Comparison of ENCODE assay signal across 1 cellular context in the genomic region with DNA sequence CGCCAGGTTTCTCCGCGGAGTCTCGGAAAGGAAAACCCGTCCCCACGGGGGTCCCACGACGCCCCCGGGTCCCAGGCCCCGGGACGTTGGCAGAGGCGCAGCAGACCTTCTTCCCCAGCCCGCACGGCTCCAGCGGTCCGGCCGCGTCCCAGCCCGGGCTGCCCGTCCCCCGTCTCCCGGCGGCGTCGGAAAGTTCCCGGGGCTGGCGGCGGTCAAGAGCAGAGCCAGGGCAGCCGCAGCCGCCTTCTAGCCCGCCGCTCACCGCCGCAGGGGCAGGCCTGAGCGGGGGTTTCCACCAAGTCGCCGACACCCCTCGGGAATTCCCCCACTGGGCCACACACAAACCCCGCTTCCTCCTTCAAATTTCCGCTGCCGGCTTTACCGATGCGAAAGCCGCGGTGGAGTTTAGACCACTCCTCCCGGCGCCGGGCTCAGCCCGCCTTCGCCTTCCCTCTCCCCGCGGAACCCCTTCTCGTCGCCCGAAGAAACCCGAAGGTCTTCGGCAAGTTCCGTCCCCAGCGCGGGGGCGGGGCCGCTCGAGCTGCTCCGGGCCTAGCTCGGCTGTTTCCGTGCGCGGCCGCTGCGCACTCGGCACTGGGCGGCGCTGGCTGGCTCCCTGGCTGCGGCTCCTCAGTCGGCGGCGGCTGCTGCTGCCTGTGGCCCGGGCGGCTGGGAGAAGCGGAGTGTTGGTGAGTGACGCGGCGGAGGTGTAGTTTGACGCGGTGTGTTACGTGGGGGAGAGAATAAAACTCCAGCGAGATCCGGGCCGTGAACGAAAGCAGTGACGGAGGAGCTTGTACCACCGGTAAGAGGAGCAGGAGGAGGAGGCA.
TF ChIP-seq lines count a peak whose summit lies in the region.

A gene (plus strand): TSS at position 633 of the 830 bp plus-strand sequence. CDS start 25,674 bp downstream, outside the sequence.

TF ChIP-seq in H1, 55 proteins besides CTCF, POLR2A, EP300 and RAD21:
- TF ChIP-seq SIN3A (conservative IDR thresholded peaks at IDR 0.05 in 1 of 2, IDR thresholded peaks at IDR 0.05 in 1 of 2; ENCODE audit: low read depth in 1 of 2, low read length in 2 of 2) = peak in 1 of 2 experiments; percentile 54; a peak in 1 of 4 replicates
- TF ChIP-seq MAFK (IDR thresholded peaks at IDR 0.05; ENCODE audit: low read depth, low read length) = no peak
- TF ChIP-seq SIRT6 (IDR thresholded peaks at IDR 0.05; ENCODE audit: low read length) = no peak
- no peak for TF ChIP-seq RXRA (IDR thresholded peaks at IDR 0.05; ENCODE audit: insufficient read depth, low read depth, low read length)
- no peak for TF ChIP-seq YY1 (IDR thresholded peaks at IDR 0.05; ENCODE audit: low read depth, low read length)
- TF ChIP-seq CBX5 (IDR thresholded peaks at IDR 0.05; ENCODE audit: low read depth, low read length) = no peak
- TF ChIP-seq JUN (IDR thresholded peaks at IDR 0.05; ENCODE audit: low read depth, low read length) = no peak
- peak; percentile 92 for TF ChIP-seq CREB1 (IDR thresholded peaks at IDR 0.05)
- peak; percentile 67; the same call in 1 of the 2 replicates for TF ChIP-seq EGR1 (IDR thresholded peaks at IDR 0.05; ENCODE audit: borderline replicate concordance, low read depth, low read length)
- TF ChIP-seq EZH2 (IDR thresholded peaks at IDR 0.05; ENCODE audit: low read depth, low read length, severe bottlenecking) = no peak
- peak; percentile 96 for TF ChIP-seq PHF8 (conservative IDR thresholded peaks at IDR 0.05; ENCODE audit: low read depth, low read length)
- no peak; the same call in 1 of the 2 replicates for TF ChIP-seq CHD1 (IDR thresholded peaks at IDR 0.05; ENCODE audit: low read depth, low read length)
- TF ChIP-seq SP4 (IDR thresholded peaks at IDR 0.05; ENCODE audit: low read length) = no peak; the same call in 1 of the 2 replicates
- TF ChIP-seq SP1 (IDR thresholded peaks at IDR 0.05; ENCODE audit: low read depth, low read length) = no peak
- no peak for TF ChIP-seq CHD2 (IDR thresholded peaks at IDR 0.05; ENCODE audit: low read length)
- no peak for TF ChIP-seq SIX5 (IDR thresholded peaks at IDR 0.05; ENCODE audit: low read depth, low read length)
- TF ChIP-seq, protein P1, sequence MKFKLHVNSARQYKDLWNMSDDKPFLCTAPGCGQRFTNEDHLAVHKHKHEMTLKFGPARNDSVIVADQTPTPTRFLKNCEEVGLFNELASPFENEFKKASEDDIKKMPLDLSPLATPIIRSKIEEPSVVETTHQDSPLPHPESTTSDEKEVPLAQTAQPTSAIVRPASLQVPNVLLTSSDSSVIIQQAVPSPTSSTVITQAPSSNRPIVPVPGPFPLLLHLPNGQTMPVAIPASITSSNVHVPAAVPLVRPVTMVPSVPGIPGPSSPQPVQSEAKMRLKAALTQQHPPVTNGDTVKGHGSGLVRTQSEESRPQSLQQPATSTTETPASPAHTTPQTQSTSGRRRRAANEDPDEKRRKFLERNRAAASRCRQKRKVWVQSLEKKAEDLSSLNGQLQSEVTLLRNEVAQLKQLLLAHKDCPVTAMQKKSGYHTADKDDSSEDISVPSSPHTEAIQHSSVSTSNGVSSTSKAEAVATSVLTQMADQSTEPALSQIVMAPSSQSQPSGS (IDR thresholded peaks at IDR 0.05; ENCODE audit: low read length) = no peak
- TF ChIP-seq GABPA (IDR thresholded peaks at IDR 0.05; ENCODE audit: borderline replicate concordance, insufficient read depth, low read length) = no peak
- no peak for TF ChIP-seq NRF1 (IDR thresholded peaks at IDR 0.05; ENCODE audit: low read depth, low read length)
- TF ChIP-seq, protein P2, sequence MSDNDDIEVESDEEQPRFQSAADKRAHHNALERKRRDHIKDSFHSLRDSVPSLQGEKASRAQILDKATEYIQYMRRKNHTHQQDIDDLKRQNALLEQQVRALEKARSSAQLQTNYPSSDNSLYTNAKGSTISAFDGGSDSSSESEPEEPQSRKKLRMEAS (IDR thresholded peaks at IDR 0.05) = no peak; the same call in 1 of the 2 replicates
- TF ChIP-seq, protein P3, sequence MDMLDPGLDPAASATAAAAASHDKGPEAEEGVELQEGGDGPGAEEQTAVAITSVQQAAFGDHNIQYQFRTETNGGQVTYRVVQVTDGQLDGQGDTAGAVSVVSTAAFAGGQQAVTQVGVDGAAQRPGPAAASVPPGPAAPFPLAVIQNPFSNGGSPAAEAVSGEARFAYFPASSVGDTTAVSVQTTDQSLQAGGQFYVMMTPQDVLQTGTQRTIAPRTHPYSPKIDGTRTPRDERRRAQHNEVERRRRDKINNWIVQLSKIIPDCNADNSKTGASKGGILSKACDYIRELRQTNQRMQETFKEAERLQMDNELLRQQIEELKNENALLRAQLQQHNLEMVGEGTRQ (IDR thresholded peaks at IDR 0.05; ENCODE audit: low read length) = no peak
- peak; percentile 79 for TF ChIP-seq ASH2L (IDR thresholded peaks at IDR 0.05; ENCODE audit: low read length)
- TF ChIP-seq RNF2 (IDR thresholded peaks at IDR 0.05; ENCODE audit: borderline replicate concordance, low read depth, low read length, missing control alignments, poor library complexity, severe bottlenecking) = no peak
- TF ChIP-seq TBP (IDR thresholded peaks at IDR 0.05; ENCODE audit: low read depth, low read length) = peak; percentile 88
- TF ChIP-seq, protein P4, sequence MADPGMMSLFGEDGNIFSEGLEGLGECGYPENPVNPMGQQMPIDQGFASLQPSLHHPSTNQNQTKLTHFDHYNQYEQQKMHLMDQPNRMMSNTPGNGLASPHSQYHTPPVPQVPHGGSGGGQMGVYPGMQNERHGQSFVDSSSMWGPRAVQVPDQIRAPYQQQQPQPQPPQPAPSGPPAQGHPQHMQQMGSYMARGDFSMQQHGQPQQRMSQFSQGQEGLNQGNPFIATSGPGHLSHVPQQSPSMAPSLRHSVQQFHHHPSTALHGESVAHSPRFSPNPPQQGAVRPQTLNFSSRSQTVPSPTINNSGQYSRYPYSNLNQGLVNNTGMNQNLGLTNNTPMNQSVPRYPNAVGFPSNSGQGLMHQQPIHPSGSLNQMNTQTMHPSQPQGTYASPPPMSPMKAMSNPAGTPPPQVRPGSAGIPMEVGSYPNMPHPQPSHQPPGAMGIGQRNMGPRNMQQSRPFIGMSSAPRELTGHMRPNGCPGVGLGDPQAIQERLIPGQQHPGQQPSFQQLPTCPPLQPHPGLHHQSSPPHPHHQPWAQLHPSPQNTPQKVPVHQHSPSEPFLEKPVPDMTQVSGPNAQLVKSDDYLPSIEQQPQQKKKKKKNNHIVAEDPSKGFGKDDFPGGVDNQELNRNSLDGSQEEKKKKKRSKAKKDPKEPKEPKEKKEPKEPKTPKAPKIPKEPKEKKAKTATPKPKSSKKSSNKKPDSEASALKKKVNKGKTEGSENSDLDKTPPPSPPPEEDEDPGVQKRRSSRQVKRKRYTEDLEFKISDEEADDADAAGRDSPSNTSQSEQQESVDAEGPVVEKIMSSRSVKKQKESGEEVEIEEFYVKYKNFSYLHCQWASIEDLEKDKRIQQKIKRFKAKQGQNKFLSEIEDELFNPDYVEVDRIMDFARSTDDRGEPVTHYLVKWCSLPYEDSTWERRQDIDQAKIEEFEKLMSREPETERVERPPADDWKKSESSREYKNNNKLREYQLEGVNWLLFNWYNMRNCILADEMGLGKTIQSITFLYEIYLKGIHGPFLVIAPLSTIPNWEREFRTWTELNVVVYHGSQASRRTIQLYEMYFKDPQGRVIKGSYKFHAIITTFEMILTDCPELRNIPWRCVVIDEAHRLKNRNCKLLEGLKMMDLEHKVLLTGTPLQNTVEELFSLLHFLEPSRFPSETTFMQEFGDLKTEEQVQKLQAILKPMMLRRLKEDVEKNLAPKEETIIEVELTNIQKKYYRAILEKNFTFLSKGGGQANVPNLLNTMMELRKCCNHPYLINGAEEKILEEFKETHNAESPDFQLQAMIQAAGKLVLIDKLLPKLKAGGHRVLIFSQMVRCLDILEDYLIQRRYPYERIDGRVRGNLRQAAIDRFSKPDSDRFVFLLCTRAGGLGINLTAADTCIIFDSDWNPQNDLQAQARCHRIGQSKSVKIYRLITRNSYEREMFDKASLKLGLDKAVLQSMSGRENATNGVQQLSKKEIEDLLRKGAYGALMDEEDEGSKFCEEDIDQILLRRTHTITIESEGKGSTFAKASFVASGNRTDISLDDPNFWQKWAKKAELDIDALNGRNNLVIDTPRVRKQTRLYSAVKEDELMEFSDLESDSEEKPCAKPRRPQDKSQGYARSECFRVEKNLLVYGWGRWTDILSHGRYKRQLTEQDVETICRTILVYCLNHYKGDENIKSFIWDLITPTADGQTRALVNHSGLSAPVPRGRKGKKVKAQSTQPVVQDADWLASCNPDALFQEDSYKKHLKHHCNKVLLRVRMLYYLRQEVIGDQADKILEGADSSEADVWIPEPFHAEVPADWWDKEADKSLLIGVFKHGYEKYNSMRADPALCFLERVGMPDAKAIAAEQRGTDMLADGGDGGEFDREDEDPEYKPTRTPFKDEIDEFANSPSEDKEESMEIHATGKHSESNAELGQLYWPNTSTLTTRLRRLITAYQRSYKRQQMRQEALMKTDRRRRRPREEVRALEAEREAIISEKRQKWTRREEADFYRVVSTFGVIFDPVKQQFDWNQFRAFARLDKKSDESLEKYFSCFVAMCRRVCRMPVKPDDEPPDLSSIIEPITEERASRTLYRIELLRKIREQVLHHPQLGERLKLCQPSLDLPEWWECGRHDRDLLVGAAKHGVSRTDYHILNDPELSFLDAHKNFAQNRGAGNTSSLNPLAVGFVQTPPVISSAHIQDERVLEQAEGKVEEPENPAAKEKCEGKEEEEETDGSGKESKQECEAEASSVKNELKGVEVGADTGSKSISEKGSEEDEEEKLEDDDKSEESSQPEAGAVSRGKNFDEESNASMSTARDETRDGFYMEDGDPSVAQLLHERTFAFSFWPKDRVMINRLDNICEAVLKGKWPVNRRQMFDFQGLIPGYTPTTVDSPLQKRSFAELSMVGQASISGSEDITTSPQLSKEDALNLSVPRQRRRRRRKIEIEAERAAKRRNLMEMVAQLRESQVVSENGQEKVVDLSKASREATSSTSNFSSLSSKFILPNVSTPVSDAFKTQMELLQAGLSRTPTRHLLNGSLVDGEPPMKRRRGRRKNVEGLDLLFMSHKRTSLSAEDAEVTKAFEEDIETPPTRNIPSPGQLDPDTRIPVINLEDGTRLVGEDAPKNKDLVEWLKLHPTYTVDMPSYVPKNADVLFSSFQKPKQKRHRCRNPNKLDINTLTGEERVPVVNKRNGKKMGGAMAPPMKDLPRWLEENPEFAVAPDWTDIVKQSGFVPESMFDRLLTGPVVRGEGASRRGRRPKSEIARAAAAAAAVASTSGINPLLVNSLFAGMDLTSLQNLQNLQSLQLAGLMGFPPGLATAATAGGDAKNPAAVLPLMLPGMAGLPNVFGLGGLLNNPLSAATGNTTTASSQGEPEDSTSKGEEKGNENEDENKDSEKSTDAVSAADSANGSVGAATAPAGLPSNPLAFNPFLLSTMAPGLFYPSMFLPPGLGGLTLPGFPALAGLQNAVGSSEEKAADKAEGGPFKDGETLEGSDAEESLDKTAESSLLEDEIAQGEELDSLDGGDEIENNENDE (IDR thresholded peaks at IDR 0.05; ENCODE audit: insufficient replicate concordance, low read length) = no peak
- TF ChIP-seq POU5F1 (IDR thresholded peaks at IDR 0.05; ENCODE audit: low read depth, low read length) = no peak
- TF ChIP-seq HDAC6 (IDR thresholded peaks at IDR 0.05; ENCODE audit: low read depth, low read length) = no peak
- no peak for TF ChIP-seq BRCA1 (IDR thresholded peaks at IDR 0.05; ENCODE audit: low read depth, low read length)
- TF ChIP-seq CBX8 (IDR thresholded peaks at IDR 0.05; ENCODE audit: borderline replicate concordance, low read depth, low read length) = no peak
- TF ChIP-seq, protein P5, sequence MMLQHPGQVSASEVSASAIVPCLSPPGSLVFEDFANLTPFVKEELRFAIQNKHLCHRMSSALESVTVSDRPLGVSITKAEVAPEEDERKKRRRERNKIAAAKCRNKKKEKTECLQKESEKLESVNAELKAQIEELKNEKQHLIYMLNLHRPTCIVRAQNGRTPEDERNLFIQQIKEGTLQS (IDR thresholded peaks at IDR 0.05; ENCODE audit: insufficient read depth, low read depth, low read length) = no peak
- TF ChIP-seq BCL11A (IDR thresholded peaks at IDR 0.05; ENCODE audit: low read depth in 2 of 2, low read length in 2 of 2) = no peak
- TF ChIP-seq CTBP2 (IDR thresholded peaks at IDR 0.05; ENCODE audit: borderline replicate concordance, insufficient read depth, insufficient read length, low read length) = no peak
- TF ChIP-seq BACH1 (IDR thresholded peaks at IDR 0.05; ENCODE audit: low read length) = no peak
- no peak for TF ChIP-seq SUZ12 (IDR thresholded peaks at IDR 0.05; ENCODE audit: low read length)
- TF ChIP-seq NANOG (IDR thresholded peaks at IDR 0.05; ENCODE audit: insufficient read depth, low read depth, low read length, poor library complexity, severe bottlenecking) = no peak
- no peak for TF ChIP-seq TCF12 (IDR thresholded peaks at IDR 0.05; ENCODE audit: low read depth, low read length)
- TF ChIP-seq GTF2F1 (IDR thresholded peaks at IDR 0.05; ENCODE audit: borderline replicate concordance, low read depth, low read length) = no peak
- TF ChIP-seq KDM1A (IDR thresholded peaks at IDR 0.05; ENCODE audit: borderline replicate concordance, low read length) = no peak
- TF ChIP-seq RBBP5 (IDR thresholded peaks at IDR 0.05; ENCODE audit: borderline replicate concordance, low read depth, low read length) = peak; percentile 50; the same call in 1 of the 2 replicates
- peak; percentile 93 for TF ChIP-seq TAF7 (optimal IDR thresholded peaks at IDR 0.05; ENCODE audit: borderline replicate concordance, low read depth, low read length)
- TF ChIP-seq KDM4A (IDR thresholded peaks at IDR 0.05; ENCODE audit: low read depth, low read length, severe bottlenecking) = peak; percentile 79
- TF ChIP-seq KDM5A (IDR thresholded peaks at IDR 0.05; ENCODE audit: low read length) = no peak
- TF ChIP-seq HDAC2 (IDR thresholded peaks at IDR 0.05; ENCODE audit: borderline replicate concordance in 1 of 2, low read depth in 2 of 2, low read length in 2 of 2) = no peak
- no peak for TF ChIP-seq SP2 (IDR thresholded peaks at IDR 0.05; ENCODE audit: low read length)
- peak; percentile 94 for TF ChIP-seq TAF1 (IDR thresholded peaks at IDR 0.05; ENCODE audit: low read depth, low read length)
- peak; percentile 48 for TF ChIP-seq POLR2AphosphoS5 (IDR thresholded peaks at IDR 0.05; ENCODE audit: low read depth, low read length)
- TF ChIP-seq, protein P6, sequence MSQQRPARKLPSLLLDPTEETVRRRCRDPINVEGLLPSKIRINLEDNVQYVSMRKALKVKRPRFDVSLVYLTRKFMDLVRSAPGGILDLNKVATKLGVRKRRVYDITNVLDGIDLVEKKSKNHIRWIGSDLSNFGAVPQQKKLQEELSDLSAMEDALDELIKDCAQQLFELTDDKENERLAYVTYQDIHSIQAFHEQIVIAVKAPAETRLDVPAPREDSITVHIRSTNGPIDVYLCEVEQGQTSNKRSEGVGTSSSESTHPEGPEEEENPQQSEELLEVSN (IDR thresholded peaks at IDR 0.05) = peak; percentile 1; the same call in 1 of the 2 replicates
- TF ChIP-seq FOSL1 (IDR thresholded peaks at IDR 0.05; ENCODE audit: insufficient read depth, low read depth, low read length) = no peak
- TF ChIP-seq RFX5 (IDR thresholded peaks at IDR 0.05; ENCODE audit: borderline replicate concordance, low read depth, low read length) = no peak
- TF ChIP-seq ZNF274 (IDR thresholded peaks at IDR 0.05; ENCODE audit: borderline replicate concordance, extremely low read depth, low read length) = no peak
- TF ChIP-seq CEBPB (IDR thresholded peaks at IDR 0.05; ENCODE audit: low read depth, low read length) = no peak
- no peak for TF ChIP-seq JUND (IDR thresholded peaks at IDR 0.05; ENCODE audit: low read length)
- no peak for TF ChIP-seq SAP30 (IDR thresholded peaks at IDR 0.05; ENCODE audit: insufficient read depth, insufficient replicate concordance, low read length)
- TF ChIP-seq TEAD4 (IDR thresholded peaks at IDR 0.05; ENCODE audit: low read depth, low read length) = no peak
- no peak for TF ChIP-seq SRF (IDR thresholded peaks at IDR 0.05; ENCODE audit: low read depth, low read length)
